ENCODE assay signal across 8 cellular contexts in genomic region chr3:112390783-112391641, GRCh38. TPM values are rescaled to one million over a fixed set of nuclear protein-coding genes. Genes with fewer than 3 reads are reported as not detected.
A peak's percentile ranks its signal among the peaks of the same experiment; 100 is the strongest.
DNase-seq lines count a peak whose midpoint lies in the region; ATAC-seq and TF ChIP-seq lines count a peak whose summit lies in the region.

No MANE protein-coding gene starts in this region.

- POLR2A ChIA-PET in activated CD8-positive, alpha-beta T cell treated with anti-CD3 and anti-CD28 coated beads, Interleukin-2, amount 10 ng/mL, durations not matched to agents 7 days and 5 days (lab: Charles Lee) = no interaction called here

- H3K9me3 Mint-ChIP-seq in activated CD8-positive, alpha-beta T cell treated with anti-CD3 and anti-CD28 coated beads, Interleukin-2, amount 10 ng/mL, durations not matched to agents 7 days and 5 days (ENCODE audit: insufficient read depth) = peaks cover 6% of the 10 kb centered on the region

- TF ChIP-seq CTCF in HFF-Myc (IDR thresholded peaks at IDR 0.05; ENCODE audit: low read depth, low read length, missing control alignments) = no peak
- no peak for TF ChIP-seq CTCF in cardiac muscle cell (IDR thresholded peaks at IDR 0.05; ENCODE audit: low read depth, low read length)
- no peak for TF ChIP-seq CTCF in psoas muscle (IDR thresholded peaks at IDR 0.05)

- no peak overlapping the region for H3K4me3 Mint-ChIP-seq in activated CD8-positive, alpha-beta T cell treated with anti-CD3 and anti-CD28 coated beads, Interleukin-2, amount 10 ng/mL, durations not matched to agents 7 days and 5 days

- H3K9me3 ChIP-seq in cardiac muscle cell (ENCODE audit: low read depth) (no peaks in the 10 kb centered on the region), psoas muscle (peaks cover 2% of the 10 kb centered on the region)

- peak overlapping the region; percentile 54 for H3K27ac Mint-ChIP-seq in activated CD8-positive, alpha-beta T cell treated with anti-CD3 and anti-CD28 coated beads, Interleukin-2, amount 10 ng/mL, durations not matched to agents 7 days and 5 days

- intact Hi-C loops in psoas muscle (cut with DNase I) = no loop called here

- H3K27me3 ChIP-seq in cardiac muscle cell = no peaks in the 10 kb centered on the region
- H3K27me3 ChIP-seq in psoas muscle (ENCODE audit: insufficient read depth in 3 of 3, low read length in 2 of 3) = no peaks in the 10 kb centered on the region

- H3K27me3 Mint-ChIP-seq in activated CD8-positive, alpha-beta T cell treated with anti-CD3 and anti-CD28 coated beads, Interleukin-2, amount 10 ng/mL, durations not matched to agents 7 days and 5 days (ENCODE audit: low read depth) = no peaks in the 10 kb centered on the region

- H3K4me3 ChIP-seq in HFF-Myc (replicated peaks; ENCODE audit: low read depth, low read length) = no peak overlapping the region
- no peak overlapping the region for H3K4me3 ChIP-seq in cardiac muscle cell
- H3K4me3 ChIP-seq in psoas muscle = no peak overlapping the region

- no peaks in the 10 kb centered on the region for H3K4me1 ChIP-seq in cardiac muscle cell (ENCODE audit: low read depth)
- no peaks in the 10 kb centered on the region for H3K4me1 ChIP-seq in psoas muscle

- DNase-seq in AG08395 (ENCODE audit: low spot score) (peak; percentile 67), HFF-Myc (ENCODE audit: extremely low read depth, low read depth) (peak; percentile 66), cardiac muscle cell (ENCODE audit: low read depth in 1 of 2, low spot score in 1 of 2) (peak in 1 of 2 donors; percentile 99), psoas muscle (no peak), NCI-H187 treated with DMSO at 0.1 percent for 48 hours (lab: John Stamatoyannopoulos, UW) (no peak), NCI-H2107 (lab: John Stamatoyannopoulos, UW) (no peak)
- DNase-seq in activated CD8-positive, alpha-beta T cell treated with anti-CD3 and anti-CD28 coated beads, Interleukin-2, amount 10 ng/mL, durations not matched to agents 7 days and 5 days = no peak

- ATAC-seq in activated CD8-positive, alpha-beta T cell treated with anti-CD3 and anti-CD28 coated beads, Interleukin-2, amount 10 ng/mL, durations not matched to agents 7 days and 5 days = peak; percentile 63
- ATAC-seq in psoas muscle (no peak), HG03097 (IDR thresholded peaks at IDR 0.05; ENCODE audit: low FRiP score, unreplicated experiment) (no peak)

- H3K27ac ChIP-seq in cardiac muscle cell (peak overlapping the region; percentile 32), psoas muscle (peak overlapping the region; percentile 46)

- H3K4me1 Mint-ChIP-seq in activated CD8-positive, alpha-beta T cell treated with anti-CD3 and anti-CD28 coated beads, Interleukin-2, amount 10 ng/mL, durations not matched to agents 7 days and 5 days (ENCODE audit: low read depth) = peaks cover 25% of the 10 kb centered on the region

- H3K36me3 Mint-ChIP-seq in activated CD8-positive, alpha-beta T cell treated with anti-CD3 and anti-CD28 coated beads, Interleukin-2, amount 10 ng/mL, durations not matched to agents 7 days and 5 days (ENCODE audit: low read depth) = peaks cover 8% of the 10 kb centered on the region

- CTCF ChIA-PET in activated CD8-positive, alpha-beta T cell treated with anti-CD3 and anti-CD28 coated beads, Interleukin-2, amount 10 ng/mL, durations not matched to agents 7 days and 5 days (lab: Charles Lee) = interaction anchor here (0.6 to 1.9 kb wide), 6 partner anchors 14 to 701 kb away, joined by 3 to 6 read pairs (median 3); no protein-coding TSS in a partner anchor

- 7 to 12% (median 11%) methylated on average over 4 of the region's 4 CpGs for WGBS in psoas muscle, 3 donors

- H3K36me3 ChIP-seq in cardiac muscle cell (no peaks in the 10 kb centered on the region), psoas muscle (ENCODE audit: insufficient read depth in 1 of 2, low read depth in 1 of 2) (no peaks in the 10 kb centered on the region)

RNA-seq across cellular contexts. Expression of gene CD200, which starts 58.1 kb away (rescaled TPM):
- total RNA-seq in activated CD8-positive, alpha-beta T cell treated with anti-CD3 and anti-CD28 coated beads, Interleukin-2, amount 10 ng/mL, durations not matched to agents 7 days and 5 days = 1 to 10 TPM in 1 of 2 experiments, under 1 TPM in 1; 0.86 to 1.4 TPM
- total RNA-seq in cardiac muscle cell (5.4 and 6.9 TPM in 2 replicates), psoas muscle (1 to 10 TPM in 2 of 4 donors, under 1 TPM in 2; 0.59 to 1.5 (median 0.90) TPM)
- polyA plus RNA-seq in cardiac muscle cell (6.3 and 11.6 TPM in 2 replicates), psoas muscle (under 1 TPM; 0.67 to 0.75 (median 0.68) TPM)

Comparison
In these comparisons a context has a peak if more than half of its experiments do, and no peak if none do; other contexts are left out.
1. DNase-seq: peak in AG08395 (single experiment) and HFF-Myc (single experiment); none in activated CD8-positive, alpha-beta T cell treated with anti-CD3 and anti-CD28 coated beads, Interleukin-2, amount 10 ng/mL, durations not matched to agents 7 days and 5 days (single experiment), psoas muscle (0 of 2), NCI-H187 treated with DMSO at 0.1 percent for 48 hours (single experiment) and NCI-H2107 (single experiment).